In the genomic region with DNA sequence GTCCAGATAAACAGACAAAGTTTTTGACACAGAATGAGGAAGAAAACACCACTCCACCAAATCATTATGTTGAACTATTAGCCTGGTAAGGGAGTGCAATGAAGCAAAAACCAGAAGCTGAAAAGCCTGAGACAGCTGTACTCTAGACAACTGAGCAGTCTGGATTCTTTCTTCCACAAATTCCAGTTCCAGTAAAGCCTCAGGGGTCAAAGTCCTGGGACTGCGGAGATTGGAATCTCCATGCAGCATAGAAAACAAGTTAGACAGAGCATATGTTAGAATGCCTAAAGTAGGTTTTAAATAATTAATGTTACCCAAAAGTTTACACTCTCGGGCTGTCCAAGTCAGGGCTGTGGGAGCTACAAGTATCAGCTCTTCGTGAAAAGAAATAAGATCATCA, we compare ENCODE assay signal across 28 cellular contexts.
"Had no signal": no experiment of that assay in that cellular context is flagged by ENCODE, and none has a peak within 500 bp of the region (broad histone marks: within the 10 kb centered on the region; RNA-seq: fewer than 3 reads in every experiment).

No MANE protein-coding gene starts in this region.

- H3K4me1 Mint-ChIP-seq: activated CD4-positive, alpha-beta memory T cell treated with anti-CD3 and anti-CD28 coated beads, Interleukin-2, amount 10 ng/mL, durations not matched to agents 7 days and 5 days; activated CD4-positive, alpha-beta T cell treated with anti-CD3 and anti-CD28 coated beads, Interleukin-2, amount 10 ng/mL, durations not matched to agents 7 days and 5 days; activated naive CD4-positive, alpha-beta T cell treated with anti-CD3 and anti-CD28 coated beads, Interleukin-2, amount 10 ng/mL, durations not matched to agents 7 days and 5 days; activated naive CD8-positive, alpha-beta T cell treated with anti-CD3 and anti-CD28 coated beads, Interleukin-2, amount 10 ng/mL, durations not matched to agents 7 days and 5 days; memory B cell; natural killer cell; T-helper 17 cell; WTC11 had no signal

- H3K9me3 ChIP-seq: ovary, testis, uterus had no signal

- H3K36me3 Mint-ChIP-seq: activated naive CD4-positive, alpha-beta T cell treated with anti-CD3 and anti-CD28 coated beads, Interleukin-2, amount 10 ng/mL, durations not matched to agents 7 days and 5 days; activated naive CD8-positive, alpha-beta T cell treated with anti-CD3 and anti-CD28 coated beads, Interleukin-2, amount 10 ng/mL, durations not matched to agents 7 days and 5 days; memory B cell; type B pancreatic cell had no signal

- H3K4me3 Mint-ChIP-seq: activated CD4-positive, alpha-beta memory T cell treated with anti-CD3 and anti-CD28 coated beads, Interleukin-2, amount 10 ng/mL, durations not matched to agents 7 days and 5 days; activated CD4-positive, alpha-beta T cell treated with anti-CD3 and anti-CD28 coated beads, Interleukin-2, amount 10 ng/mL, durations not matched to agents 7 days and 5 days; activated naive CD4-positive, alpha-beta T cell treated with anti-CD3 and anti-CD28 coated beads, Interleukin-2, amount 10 ng/mL, durations not matched to agents 7 days and 5 days; activated naive CD8-positive, alpha-beta T cell treated with anti-CD3 and anti-CD28 coated beads, Interleukin-2, amount 10 ng/mL, durations not matched to agents 7 days and 5 days; activated T-cell treated with anti-CD3 and anti-CD28 coated beads, Interleukin-2, amount 50 U/mL, for 24 hours; effector memory CD8-positive, alpha-beta T cell; memory B cell; natural killer cell; T-helper 17 cell; type B pancreatic cell; WTC11 had no signal

- H3K27ac ChIP-seq: ovary, right atrium auricular region, spleen, testis, uterus had no signal

- H3K36me3 ChIP-seq: ovary, right atrium auricular region, spleen, uterus had no signal

- H3K27me3 Mint-ChIP-seq: activated CD4-positive, alpha-beta memory T cell treated with anti-CD3 and anti-CD28 coated beads, Interleukin-2, amount 10 ng/mL, durations not matched to agents 7 days and 5 days; activated CD4-positive, alpha-beta T cell treated with anti-CD3 and anti-CD28 coated beads, Interleukin-2, amount 10 ng/mL, durations not matched to agents 7 days and 5 days; activated naive CD4-positive, alpha-beta T cell treated with anti-CD3 and anti-CD28 coated beads, Interleukin-2, amount 10 ng/mL, durations not matched to agents 7 days and 5 days; activated naive CD8-positive, alpha-beta T cell treated with anti-CD3 and anti-CD28 coated beads, Interleukin-2, amount 10 ng/mL, durations not matched to agents 7 days and 5 days; activated T-cell treated with anti-CD3 and anti-CD28 coated beads, Interleukin-2, amount 50 U/mL, for 24 hours; effector memory CD8-positive, alpha-beta T cell; memory B cell; progenitor cell of endocrine pancreas; T-helper 17 cell; type B pancreatic cell had no signal

- H3K27ac Mint-ChIP-seq: activated CD4-positive, alpha-beta memory T cell treated with anti-CD3 and anti-CD28 coated beads, Interleukin-2, amount 10 ng/mL, durations not matched to agents 7 days and 5 days; activated CD4-positive, alpha-beta T cell treated with anti-CD3 and anti-CD28 coated beads, Interleukin-2, amount 10 ng/mL, durations not matched to agents 7 days and 5 days; activated naive CD4-positive, alpha-beta T cell treated with anti-CD3 and anti-CD28 coated beads, Interleukin-2, amount 10 ng/mL, durations not matched to agents 7 days and 5 days; activated naive CD8-positive, alpha-beta T cell treated with anti-CD3 and anti-CD28 coated beads, Interleukin-2, amount 10 ng/mL, durations not matched to agents 7 days and 5 days; activated T-cell treated with anti-CD3 and anti-CD28 coated beads, Interleukin-2, amount 50 U/mL, for 24 hours; effector memory CD8-positive, alpha-beta T cell; memory B cell; natural killer cell; progenitor cell of endocrine pancreas; T-helper 17 cell; type B pancreatic cell; WTC11 had no signal

- DNase-seq: activated CD4-positive, alpha-beta memory T cell treated with anti-CD3 and anti-CD28 coated beads, Interleukin-2, amount 10 ng/mL, durations not matched to agents 7 days and 5 days; activated CD4-positive, alpha-beta T cell treated with anti-CD3 and anti-CD28 coated beads for 1 hour; activated CD4-positive, alpha-beta T cell treated with anti-CD3 and anti-CD28 coated beads, Interleukin-2, amount 10 ng/mL, durations not matched to agents 7 days and 5 days; activated CD8-positive, alpha-beta memory T cell treated with anti-CD3 and anti-CD28 coated beads, Interleukin-2, amount 50 U/mL, for 48 hours; activated gamma-delta T cell; activated naive CD4-positive, alpha-beta T cell treated with anti-CD3 and anti-CD28 coated beads, Interleukin-2, amount 10 ng/mL, durations not matched to agents 7 days and 5 days; activated naive CD8-positive, alpha-beta T cell treated with anti-CD3 and anti-CD28 coated beads, Interleukin-2, amount 10 ng/mL, durations not matched to agents 7 days and 5 days; activated T-cell treated with anti-CD3 and anti-CD28 coated beads, Interleukin-2, amount 50 U/mL, for 24 hours; caudate nucleus; cortex of kidney; effector memory CD8-positive, alpha-beta T cell; foreskin fibroblast; head of caudate nucleus; hippocampal formation; kidney; natural killer cell; ovary; spleen; stimulated activated naive CD8-positive, alpha-beta T cell treated with anti-CD3 and anti-CD28 coated beads, Interleukin-15, Interleukin-2, amounts not matched to agents 100 U/mL and 50 U/mL, for 24 hours; T-helper 17 cell; T1000; testis; uterus had no signal

- H3K4me1 ChIP-seq: right atrium auricular region, spleen, testis, uterus had no signal

- H3K27me3 ChIP-seq: ovary, right atrium auricular region, spleen, testis, uterus had no signal

- H3K4me3 ChIP-seq: ovary, right atrium auricular region, spleen, testis, uterus had no signal
